In the genomic region with DNA sequence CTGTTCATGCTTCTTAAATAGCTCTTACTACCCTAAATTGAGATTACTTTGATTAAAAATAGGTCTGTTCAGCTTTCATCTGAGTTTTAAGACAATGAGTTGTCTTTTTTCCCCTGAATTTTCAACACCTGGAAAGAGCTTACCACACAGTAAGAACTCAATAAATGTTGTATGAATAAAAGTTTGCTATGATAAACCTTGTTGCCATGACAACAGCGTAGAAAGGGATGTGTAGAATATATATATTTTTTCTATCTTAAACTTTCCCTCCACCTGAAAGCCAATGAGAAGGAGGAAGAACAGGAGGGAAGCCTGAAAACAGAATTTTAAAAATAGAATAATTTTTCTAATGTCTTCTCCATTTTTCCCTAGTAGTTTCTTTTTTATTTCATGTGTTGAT, we compare ENCODE assay signal across 1 cellular context.
TF ChIP-seq lines count a peak whose summit lies in the region.

No MANE protein-coding gene starts in this region.

TF ChIP-seq in GM12878, 131 proteins besides CTCF, POLR2A, EP300 and RAD21:
- no peak for TF ChIP-seq CREM (IDR thresholded peaks at IDR 0.05; ENCODE audit: low read depth)
- no peak for TF ChIP-seq ZSCAN29 (IDR thresholded peaks at IDR 0.05)
- 0 out of 2 replicates have a peak, but pooled peaks have one; percentile 22 for TF ChIP-seq BMI1 (IDR thresholded peaks at IDR 0.05; ENCODE audit: borderline replicate concordance)
- TF ChIP-seq, protein P1, sequence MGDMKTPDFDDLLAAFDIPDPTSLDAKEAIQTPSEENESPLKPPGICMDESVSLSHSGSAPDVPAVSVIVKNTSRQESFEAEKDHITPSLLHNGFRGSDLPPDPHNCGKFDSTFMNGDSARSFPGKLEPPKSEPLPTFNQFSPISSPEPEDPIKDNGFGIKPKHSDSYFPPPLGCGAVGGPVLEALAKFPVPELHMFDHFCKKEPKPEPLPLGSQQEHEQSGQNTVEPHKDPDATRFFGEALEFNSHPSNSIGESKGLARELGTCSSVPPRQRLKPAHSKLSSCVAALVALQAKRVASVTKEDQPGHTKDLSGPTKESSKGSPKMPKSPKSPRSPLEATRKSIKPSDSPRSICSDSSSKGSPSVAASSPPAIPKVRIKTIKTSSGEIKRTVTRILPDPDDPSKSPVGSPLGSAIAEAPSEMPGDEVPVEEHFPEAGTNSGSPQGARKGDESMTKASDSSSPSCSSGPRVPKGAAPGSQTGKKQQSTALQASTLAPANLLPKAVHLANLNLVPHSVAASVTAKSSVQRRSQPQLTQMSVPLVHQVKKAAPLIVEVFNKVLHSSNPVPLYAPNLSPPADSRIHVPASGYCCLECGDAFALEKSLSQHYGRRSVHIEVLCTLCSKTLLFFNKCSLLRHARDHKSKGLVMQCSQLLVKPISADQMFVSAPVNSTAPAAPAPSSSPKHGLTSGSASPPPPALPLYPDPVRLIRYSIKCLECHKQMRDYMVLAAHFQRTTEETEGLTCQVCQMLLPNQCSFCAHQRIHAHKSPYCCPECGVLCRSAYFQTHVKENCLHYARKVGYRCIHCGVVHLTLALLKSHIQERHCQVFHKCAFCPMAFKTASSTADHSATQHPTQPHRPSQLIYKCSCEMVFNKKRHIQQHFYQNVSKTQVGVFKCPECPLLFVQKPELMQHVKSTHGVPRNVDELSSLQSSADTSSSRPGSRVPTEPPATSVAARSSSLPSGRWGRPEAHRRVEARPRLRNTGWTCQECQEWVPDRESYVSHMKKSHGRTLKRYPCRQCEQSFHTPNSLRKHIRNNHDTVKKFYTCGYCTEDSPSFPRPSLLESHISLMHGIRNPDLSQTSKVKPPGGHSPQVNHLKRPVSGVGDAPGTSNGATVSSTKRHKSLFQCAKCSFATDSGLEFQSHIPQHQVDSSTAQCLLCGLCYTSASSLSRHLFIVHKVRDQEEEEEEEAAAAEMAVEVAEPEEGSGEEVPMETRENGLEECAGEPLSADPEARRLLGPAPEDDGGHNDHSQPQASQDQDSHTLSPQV (IDR thresholded peaks at IDR 0.05) = no peak
TF ChIP-seq in GM12878: peak in this region for 1.
